ENCODE assay signal across 1 cellular context in genomic region chr2:146123714-146124113, GRCh38.
TF ChIP-seq lines count a peak whose summit lies in the region.

No MANE protein-coding gene starts in this region.

TF ChIP-seq in SK-N-SH, 30 proteins besides CTCF, POLR2A, EP300 and RAD21 (continued from another document):
- TF ChIP-seq TAF1 (IDR thresholded peaks at IDR 0.05; ENCODE audit: borderline replicate concordance, low read depth, low read length) (no peak), TCF12 (IDR thresholded peaks at IDR 0.05) (peak; percentile 47), EZH2phosphoT487 (IDR thresholded peaks at IDR 0.05; ENCODE audit: borderline replicate concordance, low read depth) (no peak), NFIC (IDR thresholded peaks at IDR 0.05; ENCODE audit: borderline replicate concordance) (peak; percentile 26; the same call in 1 of the 2 replicates), YY1 (IDR thresholded peaks at IDR 0.05; ENCODE audit: low read depth) (0 out of 2 replicates have a peak, but pooled peaks have one; percentile 34), JUND (IDR thresholded peaks at IDR 0.05) (peak; percentile 57), MEF2A (IDR thresholded peaks at IDR 0.05; ENCODE audit: borderline replicate concordance, low read depth) (0 out of 2 replicates have a peak, but pooled peaks have one; percentile 20), FOSL2 (IDR thresholded peaks at IDR 0.05; ENCODE audit: borderline replicate concordance, low read depth) (peak; percentile 75; the same call in 1 of the 2 replicates)
